Comparison of ENCODE assay signal across 1 cellular context in the genomic region with DNA sequence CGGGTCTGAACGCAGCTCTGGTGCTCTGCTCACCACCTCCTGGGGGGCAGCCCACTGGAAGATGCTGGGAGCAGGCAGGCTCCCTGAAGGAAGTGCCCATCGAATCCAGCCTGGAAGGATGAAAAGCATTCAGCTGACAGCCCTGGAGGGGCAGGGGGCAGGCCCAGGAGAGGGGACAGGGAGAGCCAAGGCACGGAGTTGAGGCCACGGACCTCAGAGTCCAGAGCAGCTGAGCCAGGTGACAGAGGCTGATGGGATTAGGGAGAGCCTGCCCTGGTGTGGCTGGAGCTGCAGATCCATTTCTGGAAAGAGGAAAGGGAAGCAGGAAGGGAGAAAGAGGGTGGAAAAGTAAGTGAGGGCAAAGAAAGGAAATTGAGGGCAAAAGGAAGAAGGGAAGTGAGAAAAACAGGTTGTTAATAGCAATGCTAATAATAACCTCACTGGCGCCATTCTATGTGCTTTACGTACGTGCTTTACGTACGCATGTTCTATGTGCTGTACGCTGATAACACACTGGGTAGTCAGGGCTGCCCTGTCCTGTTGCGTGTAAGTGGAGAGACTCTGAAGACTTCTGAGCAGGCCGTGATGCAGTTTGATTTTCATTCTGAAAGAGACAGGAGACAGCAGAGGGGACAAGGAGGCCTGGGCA.
TF ChIP-seq lines count a peak whose summit lies in the region.

No MANE protein-coding gene starts in this region.

TF ChIP-seq in GM12878, 131 proteins besides CTCF, POLR2A, EP300 and RAD21 (continued from another document):
- TF ChIP-seq RCOR1 (conservative IDR thresholded peaks at IDR 0.05; ENCODE audit: low read depth, low read length) (no peak), SUZ12 (IDR thresholded peaks at IDR 0.05; ENCODE audit: unreplicated experiment) (no peak), SMAD1 (IDR thresholded peaks at IDR 0.05; ENCODE audit: low read depth, partially characterized antibody) (no peak), GATAD2B (conservative IDR thresholded peaks at IDR 0.05; ENCODE audit: low read depth) (no peak), FOS (IDR thresholded peaks at IDR 0.05; ENCODE audit: borderline replicate concordance, extremely low read depth, insufficient read length) (no peak), JUNB (IDR thresholded peaks at IDR 0.05) (no peak)
- TF ChIP-seq, protein P1, sequence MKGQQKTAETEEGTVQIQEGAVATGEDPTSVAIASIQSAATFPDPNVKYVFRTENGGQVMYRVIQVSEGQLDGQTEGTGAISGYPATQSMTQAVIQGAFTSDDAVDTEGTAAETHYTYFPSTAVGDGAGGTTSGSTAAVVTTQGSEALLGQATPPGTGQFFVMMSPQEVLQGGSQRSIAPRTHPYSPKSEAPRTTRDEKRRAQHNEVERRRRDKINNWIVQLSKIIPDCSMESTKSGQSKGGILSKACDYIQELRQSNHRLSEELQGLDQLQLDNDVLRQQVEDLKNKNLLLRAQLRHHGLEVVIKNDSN (IDR thresholded peaks at IDR 0.05; ENCODE audit: borderline replicate concordance, extremely low read length, insufficient read depth, low read depth, low read length), result no peak
- TF ChIP-seq, protein P2, sequence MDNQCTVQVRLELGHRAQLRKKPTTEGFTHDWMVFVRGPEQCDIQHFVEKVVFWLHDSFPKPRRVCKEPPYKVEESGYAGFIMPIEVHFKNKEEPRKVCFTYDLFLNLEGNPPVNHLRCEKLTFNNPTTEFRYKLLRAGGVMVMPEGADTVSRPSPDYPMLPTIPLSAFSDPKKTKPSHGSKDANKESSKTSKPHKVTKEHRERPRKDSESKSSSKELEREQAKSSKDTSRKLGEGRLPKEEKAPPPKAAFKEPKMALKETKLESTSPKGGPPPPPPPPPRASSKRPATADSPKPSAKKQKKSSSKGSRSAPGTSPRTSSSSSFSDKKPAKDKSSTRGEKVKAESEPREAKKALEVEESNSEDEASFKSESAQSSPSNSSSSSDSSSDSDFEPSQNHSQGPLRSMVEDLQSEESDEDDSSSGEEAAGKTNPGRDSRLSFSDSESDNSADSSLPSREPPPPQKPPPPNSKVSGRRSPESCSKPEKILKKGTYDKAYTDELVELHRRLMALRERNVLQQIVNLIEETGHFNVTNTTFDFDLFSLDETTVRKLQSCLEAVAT (IDR thresholded peaks at IDR 0.05), result no peak
- TF ChIP-seq, protein P3, sequence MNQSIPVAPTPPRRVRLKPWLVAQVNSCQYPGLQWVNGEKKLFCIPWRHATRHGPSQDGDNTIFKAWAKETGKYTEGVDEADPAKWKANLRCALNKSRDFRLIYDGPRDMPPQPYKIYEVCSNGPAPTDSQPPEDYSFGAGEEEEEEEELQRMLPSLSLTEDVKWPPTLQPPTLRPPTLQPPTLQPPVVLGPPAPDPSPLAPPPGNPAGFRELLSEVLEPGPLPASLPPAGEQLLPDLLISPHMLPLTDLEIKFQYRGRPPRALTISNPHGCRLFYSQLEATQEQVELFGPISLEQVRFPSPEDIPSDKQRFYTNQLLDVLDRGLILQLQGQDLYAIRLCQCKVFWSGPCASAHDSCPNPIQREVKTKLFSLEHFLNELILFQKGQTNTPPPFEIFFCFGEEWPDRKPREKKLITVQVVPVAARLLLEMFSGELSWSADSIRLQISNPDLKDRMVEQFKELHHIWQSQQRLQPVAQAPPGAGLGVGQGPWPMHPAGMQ (IDR thresholded peaks at IDR 0.05; ENCODE audit: borderline replicate concordance), result no peak
